In genomic region chrX:149198980-149199732, GRCh38 we compare ENCODE assay signal across 13 cellular contexts.
DNase-seq lines count a peak whose midpoint lies in the region; ATAC-seq lines count a peak whose summit lies in the region.
"Had no signal": no experiment of that assay in that cellular context is flagged by ENCODE, and none has a peak within 500 bp of the region (broad histone marks: within the 10 kb centered on the region; RNA-seq: fewer than 3 reads in every experiment).

No MANE protein-coding gene starts in this region.

- intact Hi-C loops in CD4-positive, alpha-beta memory T cell (cut with micrococcal nuclease) = no loop called here

- H3K27me3 ChIP-seq in CD4-positive, alpha-beta memory T cell (ENCODE audit: insufficient read depth, low read length) = no peaks in the 10 kb centered on the region
- H3K27me3 ChIP-seq: left lung had no signal

- H3K36me3 Mint-ChIP-seq in CD4-positive, alpha-beta memory T cell = no peaks in the 10 kb centered on the region
- H3K36me3 Mint-ChIP-seq: natural killer cell had no signal

- CTCF ChIA-PET in CD4-positive, alpha-beta memory T cell (lab: Charles Lee; ENCODE audit: partially characterized antibody) = no interaction called here

- H3K27ac ChIP-seq in CD4-positive, alpha-beta memory T cell (ENCODE audit: low read depth, low read length) = no peak overlapping the region
- H3K27ac ChIP-seq: heart right ventricle, left lung, PC-9 had no signal

- DNase-seq in stimulated activated CD4-positive, alpha-beta T cell treated with anti-CD3 and anti-CD28 coated beads, Interleukin-4, amount 100 ng/mL, for 24 hours = peak; percentile 14
- no peak for DNase-seq in stimulated activated CD4-positive, alpha-beta T cell treated with anti-CD3 and anti-CD28 coated beads, Interleukin-4, amount 100 ng/mL, for 4 hours
- DNase-seq in NCI-H774 (lab: John Stamatoyannopoulos, UW) = no peak
- no peak for DNase-seq in KBM-7
- no peak for DNase-seq in CD4-positive, alpha-beta memory T cell
- DNase-seq in HUDEP-2 (lab: John Stamatoyannopoulos, UW; ENCODE audit: unreplicated experiment in 76 of 76) = no peak
- DNase-seq: heart right ventricle, left lung, natural killer cell, PC-9 had no signal

- H3K9me3 ChIP-seq in CD4-positive, alpha-beta memory T cell (ENCODE audit: control insufficient read depth in 1 of 2, low read length in 2 of 2) = no peaks in the 10 kb centered on the region
- H3K9me3 ChIP-seq: left lung had no signal

- POLR2A ChIA-PET in CD4-positive, alpha-beta memory T cell (lab: Charles Lee; ENCODE audit: partially characterized antibody) = no interaction called here

- H3K4me1 Mint-ChIP-seq in CD4-positive, alpha-beta memory T cell = no peaks in the 10 kb centered on the region
- H3K4me1 Mint-ChIP-seq: natural killer cell had no signal

- H3K9me3 Mint-ChIP-seq in CD4-positive, alpha-beta memory T cell = peaks cover 0 to 8% (median 2%) of the 10 kb centered on the region in 8 donors

- H3K27ac Mint-ChIP-seq in CD4-positive, alpha-beta memory T cell = no peak overlapping the region
- H3K27ac Mint-ChIP-seq: natural killer cell had no signal

- no peaks in the 10 kb centered on the region for H3K4me1 ChIP-seq in CD4-positive, alpha-beta memory T cell (ENCODE audit: insufficient read depth, low read length)
- H3K4me1 ChIP-seq: heart right ventricle, left lung had no signal

- H3K27me3 Mint-ChIP-seq in CD4-positive, alpha-beta memory T cell = no peaks in the 10 kb centered on the region

- ATAC-seq in GM21786 (IDR thresholded peaks at IDR 0.05; ENCODE audit: unreplicated experiment) = peak; percentile 85
- ATAC-seq in HG03460 (IDR thresholded peaks at IDR 0.05; ENCODE audit: unreplicated experiment) = peak; percentile 80
- ATAC-seq: heart right ventricle, left lung, natural killer cell, sciatic nerve had no signal

- in situ Hi-C loops in KBM-7 (cut with MboI; ENCODE audit: low pct_unique_long_range_greater_than_20kb, low sequenced_read_pairs) = no loop called here

- no peak overlapping the region for H3K4me3 Mint-ChIP-seq in CD4-positive, alpha-beta memory T cell
- H3K4me3 Mint-ChIP-seq: natural killer cell had no signal

- H3K4me3 ChIP-seq in CD4-positive, alpha-beta memory T cell (ENCODE audit: low read length in 2 of 2) = no peak overlapping the region
- H3K4me3 ChIP-seq: heart right ventricle, left lung, PC-9 had no signal

- H3K36me3 ChIP-seq in CD4-positive, alpha-beta memory T cell (ENCODE audit: insufficient read depth, low read length) = no peaks in the 10 kb centered on the region
- H3K36me3 ChIP-seq: heart right ventricle, left lung had no signal
